In genomic region chr15:100704281-100705055, GRCh38 we compare ENCODE assay signal across 18 cellular contexts.
DNase-seq lines count a peak whose midpoint lies in the region; ATAC-seq and TF ChIP-seq lines count a peak whose summit lies in the region.
"Had no signal": no experiment of that assay in that cellular context is flagged by ENCODE, and none has a peak within 500 bp of the region (broad histone marks: within the 10 kb centered on the region; RNA-seq: fewer than 3 reads in every experiment).

No MANE protein-coding gene starts in this region.

- H3K9me3 ChIP-seq in PC-3 (ENCODE audit: low read length) (no peaks in the 10 kb centered on the region), mesenchymal stem cell (ENCODE audit: control insufficient read depth, low read length) (no peaks in the 10 kb centered on the region)

- H3K27ac ChIP-seq in PC-3 (ENCODE audit: low read length) (peak overlapping the region; percentile 98), mesenchymal stem cell (ENCODE audit: low read length, poor library complexity, severe bottlenecking) (no peak overlapping the region)
- H3K27ac ChIP-seq: body of pancreas had no signal

- H3K27me3 ChIP-seq in PC-3 (ENCODE audit: low read length) (no peaks in the 10 kb centered on the region), mesenchymal stem cell (ENCODE audit: control insufficient read depth in 1 of 2, insufficient read depth in 1 of 2, low read length in 2 of 2) (no peaks in the 10 kb centered on the region), H7 (ENCODE audit: control insufficient read depth, insufficient read depth, low read length) (no peaks in the 10 kb centered on the region)
- H3K27me3 ChIP-seq: body of pancreas had no signal

- H2BK12ac ChIP-seq in mesenchymal stem cell (ENCODE audit: low read length in 2 of 2): no peak overlapping the region

- no peak overlapping the region for H4K91ac ChIP-seq in mesenchymal stem cell (ENCODE audit: low read length)

- H2BK120ac ChIP-seq in mesenchymal stem cell (ENCODE audit: low read depth, low read length): no peak overlapping the region

- no peak overlapping the region for H2AK5ac ChIP-seq in mesenchymal stem cell (ENCODE audit: low read length, severe bottlenecking)

- no peak overlapping the region for H3K14ac ChIP-seq in mesenchymal stem cell (ENCODE audit: low read length in 2 of 2)

- WGBS in mesenchymal stem cell: 65% methylated on average over 7 of the region's 7 CpGs

- no peaks in the 10 kb centered on the region for H3K79me2 ChIP-seq in PC-3 (ENCODE audit: low read length)

- H3K79me1 ChIP-seq in mesenchymal stem cell (replicated peaks; ENCODE audit: low read length, poor library complexity, severe bottlenecking): no peaks in the 10 kb centered on the region

- H2AFZ ChIP-seq in PC-3 (ENCODE audit: low read length) (no peak overlapping the region), mesenchymal stem cell (ENCODE audit: low read depth, low read length) (no peak overlapping the region)

- peak overlapping the region; percentile 13; the same call in 1 of the 2 replicates for H3K4me2 ChIP-seq in PC-3 (ENCODE audit: low read length)
- H3K4me2 ChIP-seq in mesenchymal stem cell (ENCODE audit: low read length, poor library complexity, severe bottlenecking): no peak overlapping the region

- TF ChIP-seq CTCF in PC-3 (conservative IDR thresholded peaks at IDR 0.05; ENCODE audit: low read depth, low read length): no peak

- intact Hi-C loops in PC-3 (cut with micrococcal nuclease): no loop called here

- H3K4me3 ChIP-seq in PC-3 (ENCODE audit: low read length) (no peak overlapping the region), mesenchymal stem cell (ENCODE audit: insufficient read depth in 1 of 2, low read depth in 1 of 2, low read length in 2 of 2) (peak overlapping the region in 1 of 2 experiments; percentile 9), H7 (ENCODE audit: insufficient read depth, low read depth, low read length) (no peak overlapping the region)
- H3K4me3 ChIP-seq: body of pancreas, lung had no signal

- CTCF ChIA-PET in PC-3 (lab: Charles Lee): no interaction called here

- ATAC-seq in PC-3 (peak; percentile 94), GM21528 (IDR thresholded peaks at IDR 0.05; ENCODE audit: low FRiP score, unreplicated experiment) (no peak)
- ATAC-seq: body of pancreas, right cardiac atrium had no signal

- H3K4me1 ChIP-seq in PC-3 (ENCODE audit: insufficient read depth, low read length) (peaks cover 27% of the 10 kb centered on the region), mesenchymal stem cell (ENCODE audit: control insufficient read depth, insufficient read depth, low read depth, low read length) (peaks cover 7% of the 10 kb centered on the region)
- H3K4me1 ChIP-seq: body of pancreas had no signal

- POLR2A ChIA-PET in PC-3 (lab: Charles Lee; ENCODE audit: unreplicated experiment): no interaction called here

- DNase-seq in ELR (ENCODE audit: low read depth) (peak; percentile 95), PC-3 (peak; percentile 97), dermis blood vessel endothelial cell (peak; percentile 47), mesenchymal stem cell (peak; percentile 39), NCI-H2081 (lab: John Stamatoyannopoulos, UW) (no peak), NCI-H2107 treated with DMSO at 0.1 percent for 48 hours (lab: John Stamatoyannopoulos, UW; ENCODE audit: unreplicated experiment) (no peak), H7 (no peak)
- DNase-seq: activated gamma-delta T cell treated with Interleukin-2 at 50 U/mL for 16 hours; body of pancreas; H9; NCI-H2081 treated with DMSO at 0.1 percent for 48 hours; NCI-H748 treated with DMSO at 0.1 percent for 48 hours; nephron progenitor cell; right cardiac atrium; SHP77; stimulated activated CD4-positive, alpha-beta T cell treated with anti-CD3 and anti-CD28 coated beads, Interleukin-2, amount 100 ng/mL, for 48 hours had no signal

- H2BK15ac ChIP-seq in mesenchymal stem cell (ENCODE audit: low read depth, poor library complexity, severe bottlenecking): no peak overlapping the region

- no peaks in the 10 kb centered on the region for H3K9me2 ChIP-seq in PC-3 (replicated peaks; ENCODE audit: low read length)

- no peak overlapping the region for H3K4ac ChIP-seq in mesenchymal stem cell (ENCODE audit: low read depth in 1 of 2, low read length in 2 of 2)

- H3K36me3 ChIP-seq in PC-3 (ENCODE audit: low read depth, low read length): no peaks in the 10 kb centered on the region
- no peaks in the 10 kb centered on the region for H3K36me3 ChIP-seq in mesenchymal stem cell (ENCODE audit: control insufficient read depth in 1 of 2, insufficient read depth in 2 of 2, low read depth in 1 of 2, low read length in 2 of 2)
- H3K36me3 ChIP-seq in H7 (replicated peaks; ENCODE audit: control insufficient read depth, insufficient read depth, low read length): no peaks in the 10 kb centered on the region

- H3K9ac ChIP-seq in PC-3 (ENCODE audit: low read length) (peak overlapping the region; percentile 85), mesenchymal stem cell (ENCODE audit: low read length) (no peak overlapping the region)

- no peaks in the 10 kb centered on the region for H3F3A ChIP-seq in PC-3 (ENCODE audit: low read length, unreplicated experiment)

- no peak overlapping the region for H3K23ac ChIP-seq in mesenchymal stem cell (ENCODE audit: low read length in 2 of 2)

- TSS peak; percentile 95 for BruUV-seq in PC-3 (replicated peaks; lab: Mats Ljungman, UMichigan)

- no peak overlapping the region for H2BK5ac ChIP-seq in mesenchymal stem cell (ENCODE audit: low read depth, low read length, poor library complexity, severe bottlenecking)

- no peaks in the 10 kb centered on the region for H4K20me1 ChIP-seq in PC-3 (ENCODE audit: low read length)

- no peak overlapping the region for H3K18ac ChIP-seq in mesenchymal stem cell (ENCODE audit: low read depth in 1 of 2, low read length in 2 of 2)

- no peak overlapping the region for H4K8ac ChIP-seq in mesenchymal stem cell (ENCODE audit: low read length)

Comparison
In these comparisons a context has a peak if more than half of its experiments do, and no peak if none do; other contexts are left out.
1. DNase-seq: peak in ELR (single experiment), PC-3 (single experiment), dermis blood vessel endothelial cell (single experiment) and mesenchymal stem cell (single experiment); none in NCI-H2081 (0 of 2), NCI-H2107 treated with DMSO at 0.1 percent for 48 hours (single experiment) and H7 (single experiment).